ENCODE assay signal across 26 cellular contexts in the genomic region with DNA sequence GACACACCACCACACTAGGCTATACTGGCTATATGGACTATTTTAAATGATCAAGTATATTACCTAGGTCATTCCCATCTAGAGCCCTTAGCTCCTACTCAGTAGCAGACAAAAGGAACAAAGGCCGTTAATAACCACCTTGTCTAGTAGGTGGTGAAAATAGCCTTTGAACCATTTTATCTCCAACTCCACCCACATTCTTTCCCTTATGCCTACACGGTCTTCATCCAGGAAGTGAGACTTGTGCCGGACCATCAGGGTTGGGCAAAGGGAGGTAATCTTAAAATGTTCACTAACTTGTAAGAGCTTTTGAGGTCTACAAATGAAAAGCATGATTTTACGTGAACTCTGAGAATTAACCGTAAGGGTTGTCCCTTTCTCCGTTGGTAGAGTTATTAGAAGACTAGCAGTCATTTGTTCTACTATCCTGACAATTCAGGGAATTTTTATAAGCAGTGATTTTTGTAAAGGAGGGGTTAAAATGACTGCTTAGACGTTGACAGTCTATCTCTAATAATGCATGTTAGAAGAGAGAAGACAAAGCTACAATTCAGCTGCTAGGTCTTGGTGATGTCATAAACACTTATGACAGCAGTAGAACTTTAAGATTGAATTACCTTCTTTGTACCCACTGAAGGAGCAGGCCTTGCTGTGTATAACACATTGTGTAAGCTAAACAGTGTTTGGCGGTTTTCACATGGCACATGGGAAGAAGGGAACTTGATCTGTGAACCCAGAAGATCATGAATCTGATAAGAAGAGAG.
"Had no signal": no experiment of that assay in that cellular context is flagged by ENCODE, and none has a peak within 500 bp of the region (broad histone marks: within the 10 kb centered on the region; RNA-seq: fewer than 3 reads in every experiment).

No MANE protein-coding gene starts in this region.

- H3K4me3 ChIP-seq: adrenal gland, K562, SK-N-MC had no signal

- H3K9me3 Mint-ChIP-seq: activated CD8-positive, alpha-beta T cell treated with anti-CD3 and anti-CD28 coated beads for 36 hours; activated naive CD4-positive, alpha-beta T cell treated with anti-CD3 and anti-CD28 coated beads, Interleukin-2, amount 10 ng/mL, durations not matched to agents 7 days and 5 days; activated naive CD8-positive, alpha-beta T cell treated with anti-CD3 and anti-CD28 coated beads, Interleukin-2, amount 10 ng/mL, durations not matched to agents 7 days and 5 days had no signal

- H3K27me3 Mint-ChIP-seq: activated CD8-positive, alpha-beta T cell treated with anti-CD3 and anti-CD28 coated beads for 36 hours; activated naive CD4-positive, alpha-beta T cell treated with anti-CD3 and anti-CD28 coated beads, Interleukin-2, amount 10 ng/mL, durations not matched to agents 7 days and 5 days; activated naive CD8-positive, alpha-beta T cell treated with anti-CD3 and anti-CD28 coated beads, Interleukin-2, amount 10 ng/mL, durations not matched to agents 7 days and 5 days had no signal

- H3K4me1 Mint-ChIP-seq: activated naive CD4-positive, alpha-beta T cell treated with anti-CD3 and anti-CD28 coated beads, Interleukin-2, amount 10 ng/mL, durations not matched to agents 7 days and 5 days; activated naive CD8-positive, alpha-beta T cell treated with anti-CD3 and anti-CD28 coated beads, Interleukin-2, amount 10 ng/mL, durations not matched to agents 7 days and 5 days had no signal

- ATAC-seq: activated CD4-positive, CD25-positive, alpha-beta regulatory T cell treated with anti-CD3 and anti-CD28 coated beads, Interleukin-2, amount 50 U/mL, for 24 hours; activated CD8-positive, alpha-beta T cell treated with anti-CD3 and anti-CD28 coated beads for 36 hours; activated T-cell treated with anti-CD3 and anti-CD28 coated beads, Interleukin-2, amount 50 U/mL, for 72 hours; K562; Panc1 had no signal

- H3K27me3 ChIP-seq: adrenal gland had no signal

- H3K4me1 ChIP-seq: adrenal gland had no signal

- H3K4me3 Mint-ChIP-seq: activated CD8-positive, alpha-beta T cell treated with anti-CD3 and anti-CD28 coated beads for 36 hours; activated naive CD4-positive, alpha-beta T cell treated with anti-CD3 and anti-CD28 coated beads, Interleukin-2, amount 10 ng/mL, durations not matched to agents 7 days and 5 days; activated naive CD8-positive, alpha-beta T cell treated with anti-CD3 and anti-CD28 coated beads, Interleukin-2, amount 10 ng/mL, durations not matched to agents 7 days and 5 days; activated T-cell treated with anti-CD3 and anti-CD28 coated beads, Interleukin-2, amount 50 U/mL, for 72 hours had no signal

- H3K36me3 Mint-ChIP-seq: activated naive CD4-positive, alpha-beta T cell treated with anti-CD3 and anti-CD28 coated beads, Interleukin-2, amount 10 ng/mL, durations not matched to agents 7 days and 5 days; activated naive CD8-positive, alpha-beta T cell treated with anti-CD3 and anti-CD28 coated beads, Interleukin-2, amount 10 ng/mL, durations not matched to agents 7 days and 5 days had no signal

- FAIRE-seq: K562 had no signal

- DNase-seq: activated CD4-positive, alpha-beta T cell treated with anti-CD3 and anti-CD28 coated beads for 4 hours; activated CD8-positive, alpha-beta memory T cell treated with anti-CD3 and anti-CD28 coated beads, Interleukin-2, amount 50 U/mL, for 4 hours; activated CD8-positive, alpha-beta T cell treated with anti-CD3 and anti-CD28 coated beads for 36 hours; activated gamma-delta T cell treated with Interleukin-2 at 50 U/mL for 16 hours; activated naive CD4-positive, alpha-beta T cell treated with anti-CD3 and anti-CD28 coated beads, Interleukin-2, amount 10 ng/mL, durations not matched to agents 7 days and 5 days; activated naive CD8-positive, alpha-beta T cell treated with anti-CD3 and anti-CD28 coated beads, Interleukin-2, amount 10 ng/mL, durations not matched to agents 7 days and 5 days; activated T-cell treated with anti-CD3 and anti-CD28 coated beads, Interleukin-2, amount 50 U/mL, for 72 hours; adrenal gland; anterior cingulate cortex; cerebellar nuclear complex; Karpas-422; NCI-H1092; NCI-H1417; NCI-H1930; NCI-H510A treated with DMSO at 0.1 percent for 48 hours; NCI-H69; NK-92 treated with Interleukin-12 subunit alpha and Interleukin-12 subunit beta, amount 100 ng/mL, for 24 hours; OCI-M1; SHP77 treated with DMSO at 0.1 percent for 48 hours; T-helper 1 cell had no signal

- H3K9me3 ChIP-seq: adrenal gland had no signal

- H3K36me3 ChIP-seq: adrenal gland had no signal

- H3K27ac Mint-ChIP-seq: activated CD8-positive, alpha-beta T cell treated with anti-CD3 and anti-CD28 coated beads for 36 hours; activated naive CD4-positive, alpha-beta T cell treated with anti-CD3 and anti-CD28 coated beads, Interleukin-2, amount 10 ng/mL, durations not matched to agents 7 days and 5 days; activated naive CD8-positive, alpha-beta T cell treated with anti-CD3 and anti-CD28 coated beads, Interleukin-2, amount 10 ng/mL, durations not matched to agents 7 days and 5 days; activated T-cell treated with anti-CD3 and anti-CD28 coated beads, Interleukin-2, amount 50 U/mL, for 72 hours; activated T-helper 2 cell treated with anti-CD3 and anti-CD28 coated beads, Interferon-gamma antibody, Interleukin-2, Interleukin-4, amounts not matched to agents 10 μg/mL and 5 μg/mL and 100 μg/mL, durations not matched to agents 14 hours and 24 hours and 36 hours had no signal

- H3K27ac ChIP-seq: adrenal gland, SK-N-MC, VCaP had no signal
